In the genomic region with DNA sequence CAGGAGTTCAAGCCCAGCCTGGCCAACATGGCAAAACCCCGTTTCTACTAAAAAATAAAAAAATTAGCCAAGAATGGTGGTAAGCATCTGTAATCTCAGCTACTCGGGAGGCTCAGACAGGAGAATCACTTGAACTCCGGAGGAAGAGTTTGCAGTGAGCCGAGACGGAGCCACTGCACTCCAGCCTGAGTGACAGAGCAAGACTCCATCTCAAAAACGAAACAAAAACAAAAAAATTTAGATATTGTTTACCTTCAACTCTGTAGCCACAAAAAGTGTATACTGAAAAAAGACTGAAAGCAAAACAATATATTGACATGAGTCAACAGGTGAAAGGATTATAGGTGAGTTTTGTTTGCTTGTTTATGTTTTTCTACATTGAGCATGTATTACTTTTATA, we compare ENCODE assay signal across 2 cellular contexts.
A peak's percentile ranks its signal among the peaks of the same experiment; 100 is the strongest.
TF ChIP-seq lines count a peak whose summit lies in the region.

No MANE protein-coding gene starts in this region.

TF ChIP-seq in HEK293, 187 proteins besides CTCF, POLR2A, EP300 and RAD21:
- TF ChIP-seq ZNF433 (tag by site-specific recombination; IDR thresholded peaks at IDR 0.05; ENCODE audit: low read depth) (no peak), SCRT2 (tag by site-specific recombination; IDR thresholded peaks at IDR 0.05) (peak; percentile 39; the same call in 1 of the 2 replicates), ZFP41 (tag by site-specific recombination; IDR thresholded peaks at IDR 0.05; ENCODE audit: borderline replicate concordance) (no peak), SCRT1 (tag by site-specific recombination; IDR thresholded peaks at IDR 0.05; ENCODE audit: borderline replicate concordance) (no peak), ZNF404 (tag by site-specific recombination; IDR thresholded peaks at IDR 0.05) (no peak)
- TF ChIP-seq, protein P1, sequence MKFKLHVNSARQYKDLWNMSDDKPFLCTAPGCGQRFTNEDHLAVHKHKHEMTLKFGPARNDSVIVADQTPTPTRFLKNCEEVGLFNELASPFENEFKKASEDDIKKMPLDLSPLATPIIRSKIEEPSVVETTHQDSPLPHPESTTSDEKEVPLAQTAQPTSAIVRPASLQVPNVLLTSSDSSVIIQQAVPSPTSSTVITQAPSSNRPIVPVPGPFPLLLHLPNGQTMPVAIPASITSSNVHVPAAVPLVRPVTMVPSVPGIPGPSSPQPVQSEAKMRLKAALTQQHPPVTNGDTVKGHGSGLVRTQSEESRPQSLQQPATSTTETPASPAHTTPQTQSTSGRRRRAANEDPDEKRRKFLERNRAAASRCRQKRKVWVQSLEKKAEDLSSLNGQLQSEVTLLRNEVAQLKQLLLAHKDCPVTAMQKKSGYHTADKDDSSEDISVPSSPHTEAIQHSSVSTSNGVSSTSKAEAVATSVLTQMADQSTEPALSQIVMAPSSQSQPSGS (tag by site-specific recombination; IDR thresholded peaks at IDR 0.05; ENCODE audit: low read depth) = no peak
- TF ChIP-seq, protein P2, sequence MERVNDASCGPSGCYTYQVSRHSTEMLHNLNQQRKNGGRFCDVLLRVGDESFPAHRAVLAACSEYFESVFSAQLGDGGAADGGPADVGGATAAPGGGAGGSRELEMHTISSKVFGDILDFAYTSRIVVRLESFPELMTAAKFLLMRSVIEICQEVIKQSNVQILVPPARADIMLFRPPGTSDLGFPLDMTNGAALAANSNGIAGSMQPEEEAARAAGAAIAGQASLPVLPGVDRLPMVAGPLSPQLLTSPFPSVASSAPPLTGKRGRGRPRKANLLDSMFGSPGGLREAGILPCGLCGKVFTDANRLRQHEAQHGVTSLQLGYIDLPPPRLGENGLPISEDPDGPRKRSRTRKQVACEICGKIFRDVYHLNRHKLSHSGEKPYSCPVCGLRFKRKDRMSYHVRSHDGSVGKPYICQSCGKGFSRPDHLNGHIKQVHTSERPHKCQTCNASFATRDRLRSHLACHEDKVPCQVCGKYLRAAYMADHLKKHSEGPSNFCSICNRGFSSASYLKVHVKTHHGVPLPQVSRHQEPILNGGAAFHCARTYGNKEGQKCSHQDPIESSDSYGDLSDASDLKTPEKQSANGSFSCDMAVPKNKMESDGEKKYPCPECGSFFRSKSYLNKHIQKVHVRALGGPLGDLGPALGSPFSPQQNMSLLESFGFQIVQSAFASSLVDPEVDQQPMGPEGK (tag by site-specific recombination; IDR thresholded peaks at IDR 0.05) = no peak

TF ChIP-seq in GM12878, 131 proteins besides CTCF, POLR2A, EP300 and RAD21:
- no peak for TF ChIP-seq NR2C2 (IDR thresholded peaks at IDR 0.05; ENCODE audit: borderline replicate concordance, control insufficient read depth, insufficient read length, low read depth)
- TF ChIP-seq, protein P3, sequence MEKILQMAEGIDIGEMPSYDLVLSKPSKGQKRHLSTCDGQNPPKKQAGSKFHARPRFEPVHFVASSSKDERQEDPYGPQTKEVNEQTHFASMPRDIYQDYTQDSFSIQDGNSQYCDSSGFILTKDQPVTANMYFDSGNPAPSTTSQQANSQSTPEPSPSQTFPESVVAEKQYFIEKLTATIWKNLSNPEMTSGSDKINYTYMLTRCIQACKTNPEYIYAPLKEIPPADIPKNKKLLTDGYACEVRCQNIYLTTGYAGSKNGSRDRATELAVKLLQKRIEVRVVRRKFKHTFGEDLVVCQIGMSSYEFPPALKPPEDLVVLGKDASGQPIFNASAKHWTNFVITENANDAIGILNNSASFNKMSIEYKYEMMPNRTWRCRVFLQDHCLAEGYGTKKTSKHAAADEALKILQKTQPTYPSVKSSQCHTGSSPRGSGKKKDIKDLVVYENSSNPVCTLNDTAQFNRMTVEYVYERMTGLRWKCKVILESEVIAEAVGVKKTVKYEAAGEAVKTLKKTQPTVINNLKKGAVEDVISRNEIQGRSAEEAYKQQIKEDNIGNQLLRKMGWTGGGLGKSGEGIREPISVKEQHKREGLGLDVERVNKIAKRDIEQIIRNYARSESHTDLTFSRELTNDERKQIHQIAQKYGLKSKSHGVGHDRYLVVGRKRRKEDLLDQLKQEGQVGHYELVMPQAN (conservative IDR thresholded peaks at IDR 0.05) = no peak
- TF ChIP-seq, protein P4, sequence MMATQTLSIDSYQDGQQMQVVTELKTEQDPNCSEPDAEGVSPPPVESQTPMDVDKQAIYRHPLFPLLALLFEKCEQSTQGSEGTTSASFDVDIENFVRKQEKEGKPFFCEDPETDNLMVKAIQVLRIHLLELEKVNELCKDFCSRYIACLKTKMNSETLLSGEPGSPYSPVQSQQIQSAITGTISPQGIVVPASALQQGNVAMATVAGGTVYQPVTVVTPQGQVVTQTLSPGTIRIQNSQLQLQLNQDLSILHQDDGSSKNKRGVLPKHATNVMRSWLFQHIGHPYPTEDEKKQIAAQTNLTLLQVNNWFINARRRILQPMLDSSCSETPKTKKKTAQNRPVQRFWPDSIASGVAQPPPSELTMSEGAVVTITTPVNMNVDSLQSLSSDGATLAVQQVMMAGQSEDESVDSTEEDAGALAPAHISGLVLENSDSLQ (IDR thresholded peaks at IDR 0.05) = peak; percentile 59
- no peak for TF ChIP-seq TCF3 (IDR thresholded peaks at IDR 0.05; ENCODE audit: borderline replicate concordance, insufficient read depth, low read depth, low read length)
- TF ChIP-seq, protein P5, sequence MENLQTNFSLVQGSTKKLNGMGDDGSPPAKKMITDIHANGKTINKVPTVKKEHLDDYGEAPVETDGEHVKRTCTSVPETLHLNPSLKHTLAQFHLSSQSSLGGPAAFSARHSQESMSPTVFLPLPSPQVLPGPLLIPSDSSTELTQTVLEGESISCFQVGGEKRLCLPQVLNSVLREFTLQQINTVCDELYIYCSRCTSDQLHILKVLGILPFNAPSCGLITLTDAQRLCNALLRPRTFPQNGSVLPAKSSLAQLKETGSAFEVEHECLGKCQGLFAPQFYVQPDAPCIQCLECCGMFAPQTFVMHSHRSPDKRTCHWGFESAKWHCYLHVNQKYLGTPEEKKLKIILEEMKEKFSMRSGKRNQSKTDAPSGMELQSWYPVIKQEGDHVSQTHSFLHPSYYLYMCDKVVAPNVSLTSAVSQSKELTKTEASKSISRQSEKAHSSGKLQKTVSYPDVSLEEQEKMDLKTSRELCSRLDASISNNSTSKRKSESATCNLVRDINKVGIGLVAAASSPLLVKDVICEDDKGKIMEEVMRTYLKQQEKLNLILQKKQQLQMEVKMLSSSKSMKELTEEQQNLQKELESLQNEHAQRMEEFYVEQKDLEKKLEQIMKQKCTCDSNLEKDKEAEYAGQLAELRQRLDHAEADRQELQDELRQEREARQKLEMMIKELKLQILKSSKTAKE (IDR thresholded peaks at IDR 0.05; ENCODE audit: low read depth, poor library complexity, severe bottlenecking) = no peak
- TF ChIP-seq GABPA (IDR thresholded peaks at IDR 0.05; ENCODE audit: low read depth) = no peak
